Comparison of ENCODE assay signal across 8 cellular contexts in genomic region chr18:74040459-74041332, GRCh38.
A peak's percentile ranks its signal among the peaks of the same experiment; 100 is the strongest.
DNase-seq lines count a peak whose midpoint lies in the region; ATAC-seq and TF ChIP-seq lines count a peak whose summit lies in the region.

No MANE protein-coding gene starts in this region.

- H3K36me3 Mint-ChIP-seq in activated T-helper 2 cell treated with anti-CD3 and anti-CD28 coated beads, Interferon-gamma antibody, Interleukin-2, Interleukin-4, amounts not matched to agents 10 μg/mL and 5 μg/mL and 100 μg/mL, durations not matched to agents 14 hours and 24 hours and 36 hours (ENCODE audit: low read depth): no peaks in the 10 kb centered on the region

- ATAC-seq in GM18511 (IDR thresholded peaks at IDR 0.05; ENCODE audit: unreplicated experiment) (peak; percentile 87), HG02973 (IDR thresholded peaks at IDR 0.05; ENCODE audit: unreplicated experiment) (peak; percentile 89)

- no peaks in the 10 kb centered on the region for H3K27me3 Mint-ChIP-seq in activated T-helper 2 cell treated with anti-CD3 and anti-CD28 coated beads, Interferon-gamma antibody, Interleukin-2, Interleukin-4, amounts not matched to agents 10 μg/mL and 5 μg/mL and 100 μg/mL, durations not matched to agents 14 hours and 24 hours and 36 hours (ENCODE audit: low read depth)

- intact Hi-C loops in activated T-helper 2 cell treated with anti-CD3 and anti-CD28 coated beads, Interferon-gamma antibody, Interleukin-2, Interleukin-4, amounts not matched to agents 10 μg/mL and 5 μg/mL and 100 μg/mL, durations not matched to agents 14 hours and 24 hours and 36 hours (cut with micrococcal nuclease): loop anchor here (1.0 to 2.0 kb wide), 4 partner anchors 24 to 300 kb away; no protein-coding TSS in a partner anchor

- H3K4me3 Mint-ChIP-seq in activated T-helper 2 cell treated with anti-CD3 and anti-CD28 coated beads, Interferon-gamma antibody, Interleukin-2, Interleukin-4, amounts not matched to agents 10 μg/mL and 5 μg/mL and 100 μg/mL, durations not matched to agents 14 hours and 24 hours and 36 hours (ENCODE audit: low read depth): no peak overlapping the region

- peak; percentile 63 for TF ChIP-seq CTCF in AG09309 (IDR thresholded peaks at IDR 0.05; ENCODE audit: control insufficient read depth, insufficient read depth, low read depth, low read length, missing control alignments)

- H3K4me1 Mint-ChIP-seq in activated T-helper 2 cell treated with anti-CD3 and anti-CD28 coated beads, Interferon-gamma antibody, Interleukin-2, Interleukin-4, amounts not matched to agents 10 μg/mL and 5 μg/mL and 100 μg/mL, durations not matched to agents 14 hours and 24 hours and 36 hours (ENCODE audit: low read depth): no peaks in the 10 kb centered on the region

- no peaks in the 10 kb centered on the region for H3K9me3 Mint-ChIP-seq in activated T-helper 2 cell treated with anti-CD3 and anti-CD28 coated beads, Interferon-gamma antibody, Interleukin-2, Interleukin-4, amounts not matched to agents 10 μg/mL and 5 μg/mL and 100 μg/mL, durations not matched to agents 14 hours and 24 hours and 36 hours

- no peak overlapping the region for H3K4me3 ChIP-seq in AG09309 (ENCODE audit: control insufficient read depth, low read depth, low read length)

- no peak overlapping the region for H3K27ac Mint-ChIP-seq in activated T-helper 2 cell treated with anti-CD3 and anti-CD28 coated beads, Interferon-gamma antibody, Interleukin-2, Interleukin-4, amounts not matched to agents 10 μg/mL and 5 μg/mL and 100 μg/mL, durations not matched to agents 14 hours and 24 hours and 36 hours

- DNase-seq in AG09309 (ENCODE audit: low read depth) (no peak), islet precursor cell (peak; percentile 82), NCI-H226 (no peak)
- DNase-seq in activated T-helper 2 cell treated with anti-CD3 and anti-CD28 coated beads, Interferon-gamma antibody, Interleukin-2, Interleukin-4, amounts not matched to agents 10 μg/mL and 5 μg/mL and 100 μg/mL, durations not matched to agents 14 hours and 24 hours and 36 hours (ENCODE audit: low spot score): peak; percentile 56
- peak; percentile 7 to 25 for DNase-seq in stimulated activated CD8-positive, alpha-beta memory T cell treated with anti-CD3 and anti-CD28 coated beads, Interleukin-4, amount 100 ng/mL, for 4 hours (ENCODE audit: low read depth in 2 of 2, low spot score in 1 of 2)

TF ChIP-seq in PFSK-1, 5 proteins besides CTCF, POLR2A, EP300 and RAD21:
- TF ChIP-seq SIN3A (IDR thresholded peaks at IDR 0.05; ENCODE audit: borderline replicate concordance, insufficient read depth, low read length) (no peak), POLR2AphosphoS5 (IDR thresholded peaks at IDR 0.05; ENCODE audit: low read depth, low read length) (no peak), FOXP2 (optimal IDR thresholded peaks at IDR 0.05; ENCODE audit: borderline replicate concordance, extremely low read depth, extremely low read length, insufficient read depth) (peak; percentile 16), TAF1 (IDR thresholded peaks at IDR 0.05; ENCODE audit: borderline replicate concordance, insufficient read depth, low read length) (no peak)
- TF ChIP-seq, protein P1, sequence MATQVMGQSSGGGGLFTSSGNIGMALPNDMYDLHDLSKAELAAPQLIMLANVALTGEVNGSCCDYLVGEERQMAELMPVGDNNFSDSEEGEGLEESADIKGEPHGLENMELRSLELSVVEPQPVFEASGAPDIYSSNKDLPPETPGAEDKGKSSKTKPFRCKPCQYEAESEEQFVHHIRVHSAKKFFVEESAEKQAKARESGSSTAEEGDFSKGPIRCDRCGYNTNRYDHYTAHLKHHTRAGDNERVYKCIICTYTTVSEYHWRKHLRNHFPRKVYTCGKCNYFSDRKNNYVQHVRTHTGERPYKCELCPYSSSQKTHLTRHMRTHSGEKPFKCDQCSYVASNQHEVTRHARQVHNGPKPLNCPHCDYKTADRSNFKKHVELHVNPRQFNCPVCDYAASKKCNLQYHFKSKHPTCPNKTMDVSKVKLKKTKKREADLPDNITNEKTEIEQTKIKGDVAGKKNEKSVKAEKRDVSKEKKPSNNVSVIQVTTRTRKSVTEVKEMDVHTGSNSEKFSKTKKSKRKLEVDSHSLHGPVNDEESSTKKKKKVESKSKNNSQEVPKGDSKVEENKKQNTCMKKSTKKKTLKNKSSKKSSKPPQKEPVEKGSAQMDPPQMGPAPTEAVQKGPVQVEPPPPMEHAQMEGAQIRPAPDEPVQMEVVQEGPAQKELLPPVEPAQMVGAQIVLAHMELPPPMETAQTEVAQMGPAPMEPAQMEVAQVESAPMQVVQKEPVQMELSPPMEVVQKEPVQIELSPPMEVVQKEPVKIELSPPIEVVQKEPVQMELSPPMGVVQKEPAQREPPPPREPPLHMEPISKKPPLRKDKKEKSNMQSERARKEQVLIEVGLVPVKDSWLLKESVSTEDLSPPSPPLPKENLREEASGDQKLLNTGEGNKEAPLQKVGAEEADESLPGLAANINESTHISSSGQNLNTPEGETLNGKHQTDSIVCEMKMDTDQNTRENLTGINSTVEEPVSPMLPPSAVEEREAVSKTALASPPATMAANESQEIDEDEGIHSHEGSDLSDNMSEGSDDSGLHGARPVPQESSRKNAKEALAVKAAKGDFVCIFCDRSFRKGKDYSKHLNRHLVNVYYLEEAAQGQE (IDR thresholded peaks at IDR 0.05; ENCODE audit: insufficient read depth in 1 of 2, low read depth in 2 of 2, low read length in 2 of 2): no peak

Comparison
In these comparisons a context has a peak if more than half of its experiments do, and no peak if none do; other contexts are left out.
1. DNase-seq: peak in activated T-helper 2 cell treated with anti-CD3 and anti-CD28 coated beads, Interferon-gamma antibody, Interleukin-2, Interleukin-4, amounts not matched to agents 10 μg/mL and 5 μg/mL and 100 μg/mL, durations not matched to agents 14 hours and 24 hours and 36 hours (single experiment), islet precursor cell (single experiment) and stimulated activated CD8-positive, alpha-beta memory T cell treated with anti-CD3 and anti-CD28 coated beads, Interleukin-4, amount 100 ng/mL, for 4 hours (2 of 2); none in AG09309 (single experiment) and NCI-H226 (single experiment).